In genomic region chr1:118958937-118959631, GRCh38 we compare ENCODE assay signal across 24 cellular contexts. TPM values are rescaled to one million over a fixed set of nuclear protein-coding genes. Genes with fewer than 3 reads are reported as not detected.
DNase-seq lines count a peak whose midpoint lies in the region; TF ChIP-seq lines count a peak whose summit lies in the region.
"Had no signal": no experiment of that assay in that cellular context is flagged by ENCODE, and none has a peak within 500 bp of the region (broad histone marks: within the 10 kb centered on the region; RNA-seq: fewer than 3 reads in every experiment).

No MANE protein-coding gene starts in this region.

- H3K4me3 ChIP-seq in BLaER1 treated with 17β-estradiol and CSF1 and Interleukin-3, amounts not matched to agents 10 nM and 100 nM: no peak overlapping the region
- no peak overlapping the region for H3K4me3 ChIP-seq in GM23248
- H3K4me3 ChIP-seq in OCI-LY3 (ENCODE audit: low read length): no peak overlapping the region
- H3K4me3 ChIP-seq in liver (ENCODE audit: low read depth in 1 of 3, low read length in 3 of 3): no peak overlapping the region
- no peak overlapping the region for H3K4me3 ChIP-seq in A673 (ENCODE audit: low read depth, low read length, poor library complexity, severe bottlenecking)
- H3K4me3 ChIP-seq: gastroesophageal sphincter, SK-N-MC, spleen, vagina had no signal

- peak overlapping the region in 2 of 11 experiments; percentile 1 to 13; a peak in 2 of 22 replicates for H3K27ac ChIP-seq in BLaER1 treated with 17β-estradiol and CSF1 and Interleukin-3, amounts not matched to agents 10 nM and 100 nM
- H3K27ac ChIP-seq in GM23248 (0 out of 2 replicates have a peak overlapping the region, but pooled peaks have one; percentile 87), OCI-LY3 (ENCODE audit: low read length) (no peak overlapping the region), liver (ENCODE audit: low read depth in 1 of 2, low read length in 2 of 2) (peak overlapping the region; percentile 85 to 91), A673 (ENCODE audit: low read depth, low read length, poor library complexity, severe bottlenecking) (no peak overlapping the region)
- H3K27ac ChIP-seq: gastroesophageal sphincter, SK-N-MC, vagina had no signal

- H3K36me3 ChIP-seq in BLaER1 treated with 17β-estradiol and CSF1 and Interleukin-3, amounts not matched to agents 10 nM and 100 nM: no peaks in the 10 kb centered on the region
- H3K36me3 ChIP-seq in GM23248 (ENCODE audit: low read depth) (no peaks in the 10 kb centered on the region; the same call in 1 of the 2 replicates), OCI-LY3 (replicated peaks; ENCODE audit: low read depth, low read length) (no peaks in the 10 kb centered on the region), liver (ENCODE audit: control insufficient read depth in 4 of 4, insufficient read depth in 3 of 4, low read depth in 1 of 4, low read length in 3 of 4) (no peaks in the 10 kb centered on the region), A673 (ENCODE audit: insufficient read depth, low read length, poor library complexity, severe bottlenecking) (no peaks in the 10 kb centered on the region)
- H3K36me3 ChIP-seq: gastroesophageal sphincter, spleen, vagina had no signal

- intact Hi-C loops in A673 (cut with micrococcal nuclease; ENCODE audit: unreplicated experiment): no loop called here

- TF ChIP-seq CTCF in OCI-LY3 (IDR thresholded peaks at IDR 0.05; ENCODE audit: low read depth, low read length) (no peak), liver (IDR thresholded peaks at IDR 0.05; ENCODE audit: low read depth, low read length, missing input control) (no peak), A673 (conservative IDR thresholded peaks at IDR 0.05; ENCODE audit: low read depth, low read length) (no peak)

- H3K9me2 ChIP-seq in GM23248 (ENCODE audit: insufficient read depth): no peaks in the 10 kb centered on the region; the same call in 1 of the 2 replicates

- no peaks in the 10 kb centered on the region for H3K9me3 ChIP-seq in BLaER1 treated with 17β-estradiol and CSF1 and Interleukin-3, amounts not matched to agents 10 nM and 100 nM (replicated peaks in 1 of 11)
- H3K9me3 ChIP-seq in GM23248 (ENCODE audit: low read depth) (no peaks in the 10 kb centered on the region), OCI-LY3 (ENCODE audit: insufficient read depth, low read length) (no peaks in the 10 kb centered on the region), liver (ENCODE audit: control insufficient read depth in 4 of 4, low read length in 3 of 4) (no peaks in the 10 kb centered on the region), A673 (ENCODE audit: low read depth, low read length, poor library complexity, severe bottlenecking) (no peaks in the 10 kb centered on the region)
- H3K9me3 ChIP-seq: gastroesophageal sphincter, vagina had no signal

- H2AFZ ChIP-seq in GM23248: no peak overlapping the region
- H2AFZ ChIP-seq in OCI-LY3 (ENCODE audit: low read depth, low read length): no peak overlapping the region

- CTCF ChIA-PET in A673 (lab: Charles Lee): interaction anchor here (0.6 kb wide), 1 partner anchor 235 kb away, joined by 3 read pairs; no protein-coding TSS in a partner anchor

- DNase-seq in GM23248: no peak
- no peak for DNase-seq in GM19240 (ENCODE audit: insufficient read length, low spot score)
- no peak for DNase-seq in stimulated activated CD4-positive, alpha-beta T cell treated with anti-CD3 and anti-CD28 coated beads, Interleukin-1b, Interleukin-23, amount 100 ng/mL, for 48 hours
- no peak for DNase-seq in A673 (ENCODE audit: low spot score)
- DNase-seq in NCI-H1694 (lab: John Stamatoyannopoulos, UW): no peak
- DNase-seq: activated CD4-positive, CD25-positive, alpha-beta regulatory T cell treated with anti-CD3 and anti-CD28 coated beads, Interleukin-2, amount 50 U/mL, for 72 hours; activated T-cell treated with anti-CD3 and anti-CD28 coated beads, Interleukin-2, amount 50 U/mL, for 72 hours; CD4-positive, alpha-beta memory T cell; effector CD4-positive, alpha-beta T cell; KG1; left colon; midbrain; NCI-H1092 treated with DMSO at 0.1 percent for 48 hours; NCI-H2081 treated with DMSO at 0.1 percent for 48 hours; spleen had no signal

- 0 out of 22 replicates have a peak overlapping the region, but pooled peaks of 1 of the 11 experiments have one; percentile 13 for H3K9ac ChIP-seq in BLaER1 treated with 17β-estradiol and CSF1 and Interleukin-3, amounts not matched to agents 10 nM and 100 nM
- H3K9ac ChIP-seq in GM23248 (no peak overlapping the region), OCI-LY3 (ENCODE audit: low read length) (no peak overlapping the region), liver (ENCODE audit: low read depth in 1 of 2, low read length in 2 of 2) (no peak overlapping the region)

- TF ChIP-seq RAD21 in liver (IDR thresholded peaks at IDR 0.05): no peak

- no peaks in the 10 kb centered on the region for H3K27me3 ChIP-seq in BLaER1 treated with 17β-estradiol and CSF1 and Interleukin-3, amounts not matched to agents 10 nM and 100 nM
- H3K27me3 ChIP-seq in GM23248 (replicated peaks; ENCODE audit: insufficient read depth): no peaks in the 10 kb centered on the region
- no peaks in the 10 kb centered on the region for H3K27me3 ChIP-seq in OCI-LY3 (ENCODE audit: low read depth, low read length)
- no peaks in the 10 kb centered on the region for H3K27me3 ChIP-seq in liver (ENCODE audit: control insufficient read depth in 4 of 4, insufficient read depth in 4 of 4, low read length in 3 of 4)
- no peaks in the 10 kb centered on the region for H3K27me3 ChIP-seq in A673 (replicated peaks; ENCODE audit: insufficient read depth, low read depth, low read length, poor library complexity)
- H3K27me3 ChIP-seq: spleen, vagina had no signal

- POLR2A ChIA-PET in A673 (lab: Charles Lee; ENCODE audit: low non-redundant PET): no interaction called here

- 100% methylated on average over 1 of the region's 1 CpG for WGBS in GM23248 (ENCODE audit: low coverage in 1 of 2, low lambda C conversion rate in 2 of 2, missing lambda C conversion rate in 2 of 2), 2 experiments
- 91% methylated on average over 1 of the region's 1 CpG for WGBS in liver

- in situ Hi-C loops in GM23248 (cut with MboI): no loop called here

- H3F3A ChIP-seq in GM23248 (ENCODE audit: insufficient read depth): peaks cover 58% of the 10 kb centered on the region

- H4K20me1 ChIP-seq in BLaER1 treated with 17β-estradiol and CSF1 and Interleukin-3, amounts not matched to agents 10 nM and 100 nM: no peaks in the 10 kb centered on the region
- H4K20me1 ChIP-seq in GM23248 (ENCODE audit: insufficient read depth): peaks cover 23% of the 10 kb centered on the region; the same call in 1 of the 2 replicates
- H4K20me1 ChIP-seq in OCI-LY3 (ENCODE audit: insufficient read depth, low read length): no peaks in the 10 kb centered on the region

- H3K79me2 ChIP-seq in GM23248 (ENCODE audit: insufficient read depth): peaks cover 93% of the 10 kb centered on the region
- H3K79me2 ChIP-seq in OCI-LY3 (ENCODE audit: low read length): no peaks in the 10 kb centered on the region

- BruUV-seq in A673 (replicated peaks; lab: Mats Ljungman, UMichigan): no TSS peak

- peak overlapping the region in 10 of 11 experiments; percentile 54 to 80 (median 70); a peak in 19 of 22 replicates for H3K4me2 ChIP-seq in BLaER1 treated with 17β-estradiol and CSF1 and Interleukin-3, amounts not matched to agents 10 nM and 100 nM
- H3K4me2 ChIP-seq in GM23248 (ENCODE audit: unreplicated experiment): no peak overlapping the region
- H3K4me2 ChIP-seq in OCI-LY3 (ENCODE audit: low read length): peak overlapping the region; percentile 70

- H3K4me1 ChIP-seq in BLaER1 treated with 17β-estradiol and CSF1 and Interleukin-3, amounts not matched to agents 10 nM and 100 nM: peaks cover 19 to 25% (median 22%) of the 10 kb centered on the region in 10 experiments
- H3K4me1 ChIP-seq in GM23248 (ENCODE audit: insufficient read depth) (peaks cover 64% of the 10 kb centered on the region), OCI-LY3 (ENCODE audit: low read length) (peaks cover 19% of the 10 kb centered on the region), liver (ENCODE audit: control insufficient read depth in 4 of 4, insufficient read depth in 4 of 4, low read length in 3 of 4) (peaks cover 10 to 39% (median 28%) of the 10 kb centered on the region in 4 donors), A673 (ENCODE audit: insufficient read depth, low read length, poor library complexity, severe bottlenecking) (peaks cover 2% of the 10 kb centered on the region)
- H3K4me1 ChIP-seq: gastroesophageal sphincter, vagina had no signal

TF ChIP-seq in liver, 16 proteins besides CTCF, POLR2A, EP300 and RAD21:
- TF ChIP-seq ATF3 (IDR thresholded peaks at IDR 0.05) (no peak), NR2F2 (IDR thresholded peaks at IDR 0.05) (no peak), HNF4A (conservative IDR thresholded peaks at IDR 0.05) (no peak)
- TF ChIP-seq, protein P1, sequence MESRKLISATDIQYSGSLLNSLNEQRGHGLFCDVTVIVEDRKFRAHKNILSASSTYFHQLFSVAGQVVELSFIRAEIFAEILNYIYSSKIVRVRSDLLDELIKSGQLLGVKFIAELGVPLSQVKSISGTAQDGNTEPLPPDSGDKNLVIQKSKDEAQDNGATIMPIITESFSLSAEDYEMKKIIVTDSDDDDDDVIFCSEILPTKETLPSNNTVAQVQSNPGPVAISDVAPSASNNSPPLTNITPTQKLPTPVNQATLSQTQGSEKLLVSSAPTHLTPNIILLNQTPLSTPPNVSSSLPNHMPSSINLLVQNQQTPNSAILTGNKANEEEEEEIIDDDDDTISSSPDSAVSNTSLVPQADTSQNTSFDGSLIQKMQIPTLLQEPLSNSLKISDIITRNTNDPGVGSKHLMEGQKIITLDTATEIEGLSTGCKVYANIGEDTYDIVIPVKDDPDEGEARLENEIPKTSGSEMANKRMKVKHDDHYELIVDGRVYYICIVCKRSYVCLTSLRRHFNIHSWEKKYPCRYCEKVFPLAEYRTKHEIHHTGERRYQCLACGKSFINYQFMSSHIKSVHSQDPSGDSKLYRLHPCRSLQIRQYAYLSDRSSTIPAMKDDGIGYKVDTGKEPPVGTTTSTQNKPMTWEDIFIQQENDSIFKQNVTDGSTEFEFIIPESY (IDR thresholded peaks at IDR 0.05): no peak
TF ChIP-seq in liver: peak in this region for 0.

RNA-seq across cellular contexts. Expression of gene TBX15, which starts 29.1 kb away (rescaled TPM):
- total RNA-seq in GM23248 (2014; rRNA removed; shearing (Covaris generic)): 32.2 and 38.7 TPM in 2 replicates
- polyA plus RNA-seq in GM23248 (2016; fragmentation: Nextera tagmentation; extraction: Ambion mirVana) (39.8 and 41.7 TPM in 2 replicates), liver (10 to 100 TPM in 1 of 2 donors, 1 to 10 TPM in 1; 5.0 to 15.5 TPM)
- total RNA-seq in liver (1 to 10 TPM in 1 of 2 donors, under 1 TPM in 1; 0.09 to 1.9 TPM), A673 (2021) (0.31 and 0.32 TPM in 2 replicates)
- total RNA-seq: activated CD8-positive, alpha-beta memory T cell treated with anti-CD3 and anti-CD28 coated beads for 36 hours; CD4-positive, alpha-beta memory T cell; left colon; pulmonary artery endothelial cell had no signal
- polyA plus RNA-seq: AG04450 had no signal

Comparison
In these comparisons a context has a peak if more than half of its experiments do, and no peak if none do; other contexts are left out.
1. H3K27ac ChIP-seq: peak in GM23248 (single experiment) and liver (2 of 2); none in OCI-LY3 (single experiment) and A673 (single experiment).
2. RNA of gene TBX15, which starts 29.1 kb away (total RNA-seq): 32.2 to 38.7 TPM in GM23248; 0.09 to 1.9 TPM in liver and 0.31 to 0.32 TPM in A673; every median in the first group is over 10 times any median in the second.